ENCODE assay signal across 14 cellular contexts in the genomic region with DNA sequence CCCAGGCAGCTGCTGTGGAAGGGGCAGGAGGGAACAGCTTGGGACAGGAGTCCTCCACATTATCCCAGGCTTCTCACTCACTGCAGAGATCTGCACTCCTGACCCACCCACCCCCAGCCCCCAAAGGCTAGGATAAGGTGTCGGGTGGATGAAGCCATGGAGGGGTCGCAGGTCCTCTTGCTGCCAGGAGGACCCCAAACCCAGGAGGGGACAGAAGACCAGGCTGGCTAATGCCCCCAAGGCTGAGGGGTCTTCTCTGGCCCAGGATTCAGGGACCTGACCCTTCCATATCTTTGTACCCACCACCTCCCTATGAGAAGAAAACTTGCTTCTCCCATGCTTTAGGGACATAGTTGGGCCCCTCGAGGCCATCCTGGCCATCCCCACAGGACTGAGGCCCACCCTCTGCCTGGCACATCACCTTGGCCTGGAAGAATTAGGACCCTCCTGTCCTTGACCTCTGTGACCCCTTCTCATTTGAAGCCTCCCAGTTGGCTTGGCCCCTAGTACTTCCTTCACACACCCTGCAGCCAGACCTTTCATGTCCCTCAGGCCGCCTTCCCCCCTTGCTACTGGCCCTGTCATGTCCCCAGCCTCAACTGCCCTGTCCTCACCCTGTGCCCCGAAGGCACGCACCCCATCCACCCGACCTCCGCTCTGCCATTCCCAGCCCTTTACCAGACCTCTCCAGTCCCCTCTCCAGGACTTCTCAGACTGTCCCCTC. TPM values are rescaled to one million over a fixed set of nuclear protein-coding genes. Genes with fewer than 3 reads are reported as not detected.
"Had no signal": no experiment of that assay in that cellular context is flagged by ENCODE, and none has a peak within 500 bp of the region (broad histone marks: within the 10 kb centered on the region; RNA-seq: fewer than 3 reads in every experiment).

No MANE protein-coding gene starts in this region.

- H3K36me3 Mint-ChIP-seq: activated naive CD4-positive, alpha-beta T cell treated with anti-CD3 and anti-CD28 coated beads, Interleukin-2, amount 10 ng/mL, durations not matched to agents 7 days and 5 days had no signal

- H3K9me3 Mint-ChIP-seq: activated naive CD4-positive, alpha-beta T cell treated with anti-CD3 and anti-CD28 coated beads, Interleukin-2, amount 10 ng/mL, durations not matched to agents 7 days and 5 days; activated T-helper 2 cell treated with anti-CD3 and anti-CD28 coated beads, Interferon-gamma antibody, Interleukin-2, Interleukin-4, amounts not matched to agents 10 μg/mL and 5 μg/mL and 100 μg/mL, durations not matched to agents 14 hours and 24 hours and 36 hours; naive B cell; stimulated activated naive CD8-positive, alpha-beta T cell treated with anti-CD3 and anti-CD28 coated beads, Interleukin-15, amount 100 ng/mL, for 72 hours had no signal

- H3K9me3 ChIP-seq: lower lobe of right lung, prostate gland, thyroid gland had no signal

- H3K27ac Mint-ChIP-seq: activated naive CD4-positive, alpha-beta T cell treated with anti-CD3 and anti-CD28 coated beads, Interleukin-2, amount 10 ng/mL, durations not matched to agents 7 days and 5 days; activated T-helper 2 cell treated with anti-CD3 and anti-CD28 coated beads, Interferon-gamma antibody, Interleukin-2, Interleukin-4, amounts not matched to agents 10 μg/mL and 5 μg/mL and 100 μg/mL, durations not matched to agents 14 hours and 24 hours and 36 hours; stimulated activated naive CD8-positive, alpha-beta T cell treated with anti-CD3 and anti-CD28 coated beads, Interleukin-15, amount 100 ng/mL, for 72 hours had no signal

- DNase-seq: activated CD4-positive, alpha-beta T cell treated with anti-CD3 and anti-CD28 coated beads, Interleukin-2, amount 50 U/mL, for 1 hour; activated naive CD4-positive, alpha-beta T cell treated with anti-CD3 and anti-CD28 coated beads, Interleukin-2, amount 10 ng/mL, durations not matched to agents 7 days and 5 days; brain microvascular endothelial cell; dermis blood vessel endothelial cell; kidney glomerular epithelial cell; lower lobe of right lung; naive B cell; stimulated activated CD4-positive, alpha-beta T cell treated with anti-CD3 and anti-CD28 coated beads, Interleukin-15, amount 100 ng/mL, for 24 hours; stimulated activated CD4-positive, alpha-beta T cell treated with anti-CD3 and anti-CD28 coated beads, Interleukin-4, amount 100 ng/mL, for 4 hours; stimulated activated naive CD8-positive, alpha-beta T cell treated with anti-CD3 and anti-CD28 coated beads, Interleukin-15, amount 100 ng/mL, for 72 hours; T-helper 9 cell; thyroid gland had no signal

- H3K27me3 ChIP-seq: thyroid gland had no signal

- H3K4me3 Mint-ChIP-seq: activated naive CD4-positive, alpha-beta T cell treated with anti-CD3 and anti-CD28 coated beads, Interleukin-2, amount 10 ng/mL, durations not matched to agents 7 days and 5 days; naive B cell had no signal

- H3K36me3 ChIP-seq: brain microvascular endothelial cell, lower lobe of right lung, prostate gland, thyroid gland had no signal

- H3K27ac ChIP-seq: brain microvascular endothelial cell, lower lobe of right lung, prostate gland, thyroid gland had no signal

- H3K4me1 ChIP-seq: prostate gland had no signal

- H3K4me3 ChIP-seq: lower lobe of right lung, thyroid gland had no signal

- ATAC-seq: stimulated activated naive CD8-positive, alpha-beta T cell treated with anti-CD3 and anti-CD28 coated beads, Interleukin-15, amount 100 ng/mL, for 72 hours had no signal

RNA-seq across cellular contexts. Expression of a gene that starts 21.6 kb away (rescaled TPM):
- total RNA-seq: dermis blood vessel endothelial cell had no signal
